ENCODE assay signal across 15 cellular contexts in the genomic region with DNA sequence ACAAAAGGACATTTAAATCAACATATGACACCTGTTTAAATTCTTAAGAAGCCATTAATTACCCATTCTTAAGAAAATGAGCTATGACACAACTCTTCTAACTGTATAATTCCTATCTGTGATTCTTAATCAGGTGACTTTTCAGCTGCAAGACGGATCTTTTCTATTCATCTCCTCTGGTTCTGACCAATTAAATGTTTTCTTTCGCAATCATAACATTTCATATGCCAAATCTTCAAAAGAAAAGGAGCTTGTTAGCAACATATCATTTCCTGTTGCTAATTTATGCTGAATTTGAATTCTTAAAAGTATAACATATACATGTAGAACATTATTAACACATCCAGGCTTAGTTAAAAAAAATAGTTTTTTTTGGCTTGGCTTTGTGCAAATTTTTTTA.
A peak's percentile ranks its signal among the peaks of the same experiment; 100 is the strongest.
DNase-seq lines count a peak whose midpoint lies in the region; ATAC-seq, FAIRE-seq and TF ChIP-seq lines count a peak whose summit lies in the region.
"Had no signal": no experiment of that assay in that cellular context is flagged by ENCODE, and none has a peak within 500 bp of the region (broad histone marks: within the 10 kb centered on the region; RNA-seq: fewer than 3 reads in every experiment).

No MANE protein-coding gene starts in this region.

- no peaks in the 10 kb centered on the region for H3K79me2 ChIP-seq in HepG2 (ENCODE audit: insufficient read depth, low read length)

- no peaks in the 10 kb centered on the region for H3K4me1 ChIP-seq in HepG2 (ENCODE audit: insufficient read depth, low read length)
- no peaks in the 10 kb centered on the region for H3K4me1 ChIP-seq in right lobe of liver
- H3K4me1 ChIP-seq: BLaER1 had no signal

- no peak overlapping the region for H3K9ac ChIP-seq in HepG2 (ENCODE audit: insufficient read depth, low read depth, low read length)
- H3K9ac ChIP-seq: BLaER1 had no signal

- H3K4me2 ChIP-seq in HepG2 (ENCODE audit: low read depth, low read length), result no peak overlapping the region
- H3K4me2 ChIP-seq: A549, BLaER1 had no signal

- H3K9me3 ChIP-seq in HepG2 (ENCODE audit: low read length), result no peaks in the 10 kb centered on the region
- H3K9me3 ChIP-seq in right lobe of liver, result no peaks in the 10 kb centered on the region
- H3K9me3 ChIP-seq in WERI-Rb-1 (ENCODE audit: severe bottlenecking), result no peaks in the 10 kb centered on the region
- H3K9me3 ChIP-seq: A549, BLaER1 had no signal

- 79% methylated on average over 2 of the region's 2 CpGs for WGBS in HepG2 (ENCODE audit: low lambda C conversion rate)
- 84% methylated on average over 2 of the region's 2 CpGs for WGBS in right lobe of liver (ENCODE audit: insufficient coverage, low coverage, low lambda C conversion rate, missing lambda C conversion rate)

- DNase-seq in HepG2 (ENCODE audit: low spot score) (no peak), right lobe of liver (no peak), WERI-Rb-1 (no peak), foreskin melanocyte (peak; percentile 40), EL (no peak), D721Med (ENCODE audit: insufficient read length, low spot score) (no peak)
- DNase-seq: CD4-positive, alpha-beta memory T cell; DMS79 treated with DMSO at 0.1 percent for 48 hours; H9 had no signal

- TF ChIP-seq EP300 in HepG2 (IDR thresholded peaks at IDR 0.05; ENCODE audit: low read depth in 2 of 2, low read length in 2 of 2) (no peak), HepG2 (CRISPR knock-in tag; IDR thresholded peaks at IDR 0.05; ENCODE audit: borderline replicate concordance) (no peak)

- TF ChIP-seq CTCF in HepG2 (CRISPR knock-in tag; IDR thresholded peaks at IDR 0.05), result no peak
- TF ChIP-seq CTCF in right lobe of liver (IDR thresholded peaks at IDR 0.05), result no peak
- TF ChIP-seq CTCF in WERI-Rb-1 (IDR thresholded peaks at IDR 0.05; ENCODE audit: low read depth, low read length), result no peak
- no peak for TF ChIP-seq CTCF in D721Med (IDR thresholded peaks at IDR 0.05; ENCODE audit: insufficient read depth, missing control alignments)

- H3K27ac ChIP-seq in HepG2 (ENCODE audit: extremely low read length, insufficient read depth, low read length), result no peak overlapping the region
- H3K27ac ChIP-seq in right lobe of liver, result no peak overlapping the region
- peak overlapping the region; percentile 79 for H3K27ac ChIP-seq in WERI-Rb-1
- H3K27ac ChIP-seq: 22Rv1, A549, BLaER1 had no signal

- intact Hi-C loops in HepG2 (cut with micrococcal nuclease; ENCODE audit: unreplicated experiment) (no loop called here), right lobe of liver (cut with DNase I) (no loop called here)

- FAIRE-seq in HepG2 (lab: Jason Lieb, UNC), result no peak
- no peak for FAIRE-seq in D721Med (lab: Jason Lieb, UNC)
- FAIRE-seq: A549, GM12878, H1 had no signal

- ATAC-seq in HepG2, result no peak
- ATAC-seq in right lobe of liver, result no peak
- no peak for ATAC-seq in HG03139 (IDR thresholded peaks at IDR 0.05; ENCODE audit: unreplicated experiment)
- ATAC-seq: A549, GM12878 had no signal

- TF ChIP-seq POLR2A in HepG2 (IDR thresholded peaks at IDR 0.05; ENCODE audit: insufficient read depth in 1 of 2, low read depth in 2 of 2, low read length in 2 of 2) (no peak), right lobe of liver (IDR thresholded peaks at IDR 0.05) (no peak)

- H3K36me3 ChIP-seq in HepG2 (replicated peaks in 1 of 2; ENCODE audit: control insufficient read depth in 1 of 2, insufficient read depth in 2 of 2, low read length in 2 of 2), result no peaks in the 10 kb centered on the region
- H3K36me3 ChIP-seq in right lobe of liver, result peaks cover 0 to 6% (median 1%) of the 10 kb centered on the region in 4 donors
- H3K36me3 ChIP-seq in WERI-Rb-1, result peaks cover 34% of the 10 kb centered on the region

- no TSS peak for BruUV-seq in HepG2 (replicated peaks; lab: Mats Ljungman, UMichigan)

- no peak for TF ChIP-seq RAD21 in HepG2 (CRISPR knock-in tag; IDR thresholded peaks at IDR 0.05)

- H3K4me3 ChIP-seq in HepG2 (replicated peaks in 1 of 3; ENCODE audit: insufficient read depth in 1 of 3, low read depth in 2 of 3, low read length in 3 of 3) (no peak overlapping the region), right lobe of liver (no peak overlapping the region), WERI-Rb-1 (ENCODE audit: low read depth, low read length) (no peak overlapping the region)
- H3K4me3 ChIP-seq: A549, BLaER1, GM12878 had no signal

- no peak overlapping the region for H2AFZ ChIP-seq in HepG2 (ENCODE audit: low read length)

- in situ Hi-C loops in HepG2 (cut with HindIII; ENCODE audit: extremely low pct_ligation_motif_present, low pct_unique_long_range_greater_than_20kb), result no loop called here

- H4K20me1 ChIP-seq in HepG2 (ENCODE audit: insufficient read depth, low read length), result no peaks in the 10 kb centered on the region
- H4K20me1 ChIP-seq: BLaER1 had no signal

- CTCF ChIA-PET in HepG2 (lab: Yijun Ruan, JAX; ENCODE audit: low intra/inter-chr PET ratio, low total read pairs), result no interaction called here

- POLR2A ChIA-PET in HepG2 (lab: Yijun Ruan, JAX), result no interaction called here

- H3K27me3 ChIP-seq in HepG2 (ENCODE audit: control insufficient read depth in 1 of 2, insufficient read depth in 2 of 2, low read length in 2 of 2) (no peaks in the 10 kb centered on the region), right lobe of liver (no peaks in the 10 kb centered on the region), WERI-Rb-1 (ENCODE audit: insufficient read depth, low read depth, severe bottlenecking) (no peaks in the 10 kb centered on the region)
- H3K27me3 ChIP-seq: BLaER1 had no signal

TF ChIP-seq in HepG2, 621 proteins besides CTCF, POLR2A, EP300 and RAD21:
- TF ChIP-seq ZNF720 (CRISPR knock-in tag; IDR thresholded peaks at IDR 0.05) (no peak), ZNF230 (CRISPR knock-in tag; IDR thresholded peaks at IDR 0.05) (no peak), NAIF1 (CRISPR knock-in tag; IDR thresholded peaks at IDR 0.05; ENCODE audit: borderline replicate concordance) (no peak), AHDC1 (CRISPR knock-in tag; IDR thresholded peaks at IDR 0.05; ENCODE audit: borderline replicate concordance) (no peak), CEBPB (IDR thresholded peaks at IDR 0.05; ENCODE audit: borderline replicate concordance, low read depth, low read length) (peak; percentile 16; the same call in 1 of the 2 replicates), SATB2 (CRISPR knock-in tag; IDR thresholded peaks at IDR 0.05) (no peak), THAP11 (CRISPR knock-in tag; IDR thresholded peaks at IDR 0.05) (no peak)
